Comparison of ENCODE assay signal across 27 cellular contexts in genomic region chr2:188471166-188471565, GRCh38.
"Had no signal": no experiment of that assay in that cellular context is flagged by ENCODE, and none has a peak within 500 bp of the region (broad histone marks: within the 10 kb centered on the region; RNA-seq: fewer than 3 reads in every experiment).

No MANE protein-coding gene starts in this region.

- FAIRE-seq: bronchial epithelial cell had no signal

- H3K4me3 ChIP-seq: ascending aorta, cardiac muscle cell had no signal

- H3K27me3 ChIP-seq: ascending aorta, cardiac muscle cell had no signal

- DNase-seq: activated B cell treated with CpG ODN at 0.5 μM for 24 hours; activated CD4-positive, alpha-beta memory T cell treated with anti-CD3 and anti-CD28 coated beads for 36 hours; activated CD4-positive, alpha-beta T cell treated with anti-CD3 and anti-CD28 coated beads for 4 hours; activated CD4-positive, alpha-beta T cell treated with anti-CD3 and anti-CD28 coated beads, Interleukin-2, amount 10 ng/mL, durations not matched to agents 24 days and 14 days; activated CD4-positive, alpha-beta T cell treated with anti-CD3 and anti-CD28 coated beads, Interleukin-2, amount 50 U/mL, for 1 hour; activated CD4-positive, alpha-beta T cell treated with anti-CD3 and anti-CD28 coated beads, Interleukin-2, amount 50 U/mL, for 4 hours; activated CD4-positive, CD25-positive, alpha-beta regulatory T cell treated with anti-CD3 and anti-CD28 coated beads, Interleukin-2, amount 50 U/mL, for 72 hours; activated CD8-positive, alpha-beta memory T cell treated with anti-CD3 and anti-CD28 coated beads, Interleukin-2, amount 50 U/mL, for 48 hours; activated CD8-positive, alpha-beta T cell treated with anti-CD3 and anti-CD28 coated beads for 36 hours; activated effector memory CD4-positive, alpha-beta T cell treated with Interleukin-2 at 50 U/mL for 16 hours; activated gamma-delta T cell; activated naive CD4-positive, alpha-beta T cell treated with anti-CD3 and anti-CD28 coated beads, Interleukin-2, amount 10 ng/mL, durations not matched to agents 7 days and 5 days; activated naive CD4-positive, alpha-beta T cell treated with Interleukin-2 at 50 U/mL for 16 hours; activated naive CD8-positive, alpha-beta T cell treated with anti-CD3 and anti-CD28 coated beads, Interleukin-2, amount 10 ng/mL, durations not matched to agents 7 days and 5 days; activated naive CD8-positive, alpha-beta T cell treated with anti-CD3 and anti-CD28 coated beads, Interleukin-2, amount 50 U/mL, for 24 hours; activated T-cell treated with anti-CD3 and anti-CD28 coated beads, Interleukin-2, amount 50 U/mL, for 24 hours; activated T-cell treated with anti-CD3 and anti-CD28 coated beads, Interleukin-2, amount 50 U/mL, for 48 hours; amygdala; anterior cingulate cortex; caudate nucleus; cerebellar nuclear complex; T-helper 2 cell; T-helper 9 cell had no signal

- H3K27ac ChIP-seq: ascending aorta, cardiac muscle cell, VCaP had no signal

- H3K36me3 ChIP-seq: ascending aorta, cardiac muscle cell had no signal

- ATAC-seq: activated CD8-positive, alpha-beta T cell treated with anti-CD3 and anti-CD28 coated beads for 36 hours; activated naive CD8-positive, alpha-beta T cell treated with anti-CD3 and anti-CD28 coated beads, Interleukin-2, amount 50 U/mL, for 24 hours had no signal
